8 cellular contexts compared by ENCODE assay signal in genomic region chr2:113757059-113757657, GRCh38. TPM values are rescaled to one million over a fixed set of nuclear protein-coding genes. Genes with fewer than 3 reads are reported as not detected.
DNase-seq lines count a peak whose midpoint lies in the region; ATAC-seq, FAIRE-seq and TF ChIP-seq lines count a peak whose summit lies in the region.

No MANE protein-coding gene starts in this region.

- peaks cover 7% of the 10 kb centered on the region; the same call in 1 of the 2 replicates for H3K36me3 ChIP-seq in OCI-LY1 (ENCODE audit: insufficient read depth, low read length)

- H3K79me2 ChIP-seq in OCI-LY1 (ENCODE audit: insufficient read depth, low read length) = peaks cover 35% of the 10 kb centered on the region

- no peak for TF ChIP-seq POLR2A in H54 (IDR thresholded peaks at IDR 0.05; ENCODE audit: low read depth, low read length)

- H3K4me1 Mint-ChIP-seq in effector memory CD8-positive, alpha-beta T cell (ENCODE audit: low read depth in 2 of 2) = peaks cover 9 to 24% of the 10 kb centered on the region in 2 donors
- peaks cover 21% of the 10 kb centered on the region for H3K4me1 Mint-ChIP-seq in neural crest cell

- TF ChIP-seq CTCF in OCI-LY1 (IDR thresholded peaks at IDR 0.05; ENCODE audit: low read length) = no peak
- no peak for TF ChIP-seq CTCF in neural crest cell (conservative IDR thresholded peaks at IDR 0.05)
- no peak for TF ChIP-seq CTCF in GM20000 (IDR thresholded peaks at IDR 0.05; ENCODE audit: extremely low read depth, missing control alignments)

- peak overlapping the region; percentile 81 to 92 for H3K4me3 Mint-ChIP-seq in effector memory CD8-positive, alpha-beta T cell
- H3K4me3 Mint-ChIP-seq in neural crest cell = peak overlapping the region; percentile 95

- peak overlapping the region; percentile 92 for H3K4me2 ChIP-seq in OCI-LY1 (ENCODE audit: low read length)

- peak overlapping the region; percentile 93 to 98 for H3K27ac Mint-ChIP-seq in effector memory CD8-positive, alpha-beta T cell
- peak overlapping the region; percentile 99 for H3K27ac Mint-ChIP-seq in neural crest cell (ENCODE audit: unreplicated experiment)

- peaks cover 28% of the 10 kb centered on the region for H3K4me1 ChIP-seq in OCI-LY1 (ENCODE audit: insufficient read depth, low read length, severe bottlenecking)

- DNase-seq in GF-D8 (lab: John Stamatoyannopoulos, UW) (peak; percentile 45), neural crest cell (ENCODE audit: low read depth, low spot score) (no peak), activated gamma-delta T cell treated with Interleukin-2 at 50 U/mL for 16 hours (no peak), GM20000 (ENCODE audit: low spot score) (no peak), H54 (ENCODE audit: insufficient read length, low spot score) (no peak)
- DNase-seq in effector memory CD8-positive, alpha-beta T cell = no peak

- ATAC-seq in effector memory CD8-positive, alpha-beta T cell (replicated peaks) = peak; percentile 21
- ATAC-seq in HG03280 (IDR thresholded peaks at IDR 0.05; ENCODE audit: unreplicated experiment) = no peak

- H3K9me3 ChIP-seq in OCI-LY1 (ENCODE audit: low read length) = no peaks in the 10 kb centered on the region

- peaks cover 19% of the 10 kb centered on the region for H3K36me3 Mint-ChIP-seq in effector memory CD8-positive, alpha-beta T cell (ENCODE audit: insufficient read depth)
- H3K36me3 Mint-ChIP-seq in neural crest cell (ENCODE audit: low read depth) = no peaks in the 10 kb centered on the region

- no peak for FAIRE-seq in H54 (lab: Jason Lieb, UNC)

- H3K9me2 ChIP-seq in OCI-LY1 (ENCODE audit: low read depth, low read length) = no peaks in the 10 kb centered on the region

- no peaks in the 10 kb centered on the region for H3K27me3 Mint-ChIP-seq in effector memory CD8-positive, alpha-beta T cell
- H3K27me3 Mint-ChIP-seq in neural crest cell (ENCODE audit: low read depth) = no peaks in the 10 kb centered on the region

- H3K27me3 ChIP-seq in OCI-LY1 (ENCODE audit: insufficient read depth, low read length) = no peaks in the 10 kb centered on the region

- no peaks in the 10 kb centered on the region for H3F3A ChIP-seq in OCI-LY1 (ENCODE audit: insufficient read depth, low read length)

- peak overlapping the region; percentile 93 for H3K27ac ChIP-seq in OCI-LY1 (ENCODE audit: low read depth, low read length, poor library complexity, severe bottlenecking)

- peak overlapping the region; percentile 95 for H3K4me3 ChIP-seq in OCI-LY1 (ENCODE audit: low read depth, low read length, poor library complexity, severe bottlenecking)

- H3K9me3 Mint-ChIP-seq in effector memory CD8-positive, alpha-beta T cell = no peaks in the 10 kb centered on the region
- H3K9me3 Mint-ChIP-seq in neural crest cell = no peaks in the 10 kb centered on the region

- no peak overlapping the region for H2AFZ ChIP-seq in OCI-LY1 (ENCODE audit: low read length)

- H4K20me1 ChIP-seq in OCI-LY1 (ENCODE audit: insufficient read depth, low read length) = no peaks in the 10 kb centered on the region

- H3K9ac ChIP-seq in OCI-LY1 (ENCODE audit: low read length) = peak overlapping the region; percentile 91

RNA-seq across cellular contexts. Expression of gene SLC35F5, which starts 0.7 kb away (rescaled TPM):
- 28.1 and 30.6 TPM in 2 replicates for total RNA-seq in neural crest cell
